ENCODE assay signal across 2 cellular contexts in the genomic region with DNA sequence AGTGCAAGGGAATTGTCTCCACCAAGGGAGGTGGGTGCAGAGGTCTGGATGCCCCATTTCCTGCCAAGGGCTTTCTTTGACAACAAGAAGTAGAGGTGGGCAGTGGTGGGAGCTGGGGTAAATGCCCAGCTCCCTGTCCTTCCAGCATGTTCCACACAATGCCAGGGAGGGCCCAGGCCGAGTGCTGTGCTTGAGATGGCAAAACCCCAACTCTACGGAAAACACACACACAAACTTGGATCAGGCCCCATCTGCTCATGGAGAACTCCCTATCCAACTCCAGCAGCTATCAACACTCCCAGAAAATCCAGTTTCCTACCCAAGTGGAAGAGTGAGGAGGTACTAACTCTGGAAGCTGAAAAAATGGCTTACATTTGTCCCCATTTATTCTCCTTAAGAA.
TF ChIP-seq lines count a peak whose summit lies in the region.

No MANE protein-coding gene starts in this region.

TF ChIP-seq in HepG2, 621 proteins besides CTCF, POLR2A, EP300 and RAD21:
- TF ChIP-seq ZNF850 (CRISPR knock-in tag; conservative IDR thresholded peaks at IDR 0.05) (no peak), HHEX (CRISPR knock-in tag; IDR thresholded peaks at IDR 0.05) (no peak), NR2F2 (IDR thresholded peaks at IDR 0.05; ENCODE audit: borderline replicate concordance, low read depth) (no peak), ZIK1 (CRISPR knock-in tag; IDR thresholded peaks at IDR 0.05; ENCODE audit: borderline replicate concordance, low read depth) (no peak)
- TF ChIP-seq, protein P1, sequence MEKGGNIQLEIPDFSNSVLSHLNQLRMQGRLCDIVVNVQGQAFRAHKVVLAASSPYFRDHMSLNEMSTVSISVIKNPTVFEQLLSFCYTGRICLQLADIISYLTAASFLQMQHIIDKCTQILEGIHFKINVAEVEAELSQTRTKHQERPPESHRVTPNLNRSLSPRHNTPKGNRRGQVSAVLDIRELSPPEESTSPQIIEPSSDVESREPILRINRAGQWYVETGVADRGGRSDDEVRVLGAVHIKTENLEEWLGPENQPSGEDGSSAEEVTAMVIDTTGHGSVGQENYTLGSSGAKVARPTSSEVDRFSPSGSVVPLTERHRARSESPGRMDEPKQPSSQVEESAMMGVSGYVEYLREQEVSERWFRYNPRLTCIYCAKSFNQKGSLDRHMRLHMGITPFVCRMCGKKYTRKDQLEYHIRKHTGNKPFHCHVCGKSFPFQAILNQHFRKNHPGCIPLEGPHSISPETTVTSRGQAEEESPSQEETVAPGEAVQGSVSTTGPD (CRISPR knock-in tag; IDR thresholded peaks at IDR 0.05), result no peak
TF ChIP-seq in HepG2: peak in this region for 0.

TF ChIP-seq in H1, 55 proteins besides CTCF, POLR2A, EP300 and RAD21:
- TF ChIP-seq JUN (IDR thresholded peaks at IDR 0.05; ENCODE audit: low read depth, low read length) (no peak), EGR1 (IDR thresholded peaks at IDR 0.05; ENCODE audit: borderline replicate concordance, low read depth, low read length) (no peak), BRCA1 (IDR thresholded peaks at IDR 0.05; ENCODE audit: low read depth, low read length) (no peak), SIRT6 (IDR thresholded peaks at IDR 0.05; ENCODE audit: low read length) (no peak), BCL11A (IDR thresholded peaks at IDR 0.05; ENCODE audit: low read depth in 2 of 2, low read length in 2 of 2) (no peak), ZNF274 (IDR thresholded peaks at IDR 0.05; ENCODE audit: borderline replicate concordance, extremely low read depth, low read length) (no peak), TAF7 (optimal IDR thresholded peaks at IDR 0.05; ENCODE audit: borderline replicate concordance, low read depth, low read length) (no peak), TEAD4 (IDR thresholded peaks at IDR 0.05; ENCODE audit: low read depth, low read length) (no peak), KDM4A (IDR thresholded peaks at IDR 0.05; ENCODE audit: low read depth, low read length, severe bottlenecking) (no peak), MAFK (IDR thresholded peaks at IDR 0.05; ENCODE audit: low read depth, low read length) (no peak)
- TF ChIP-seq, protein P2, sequence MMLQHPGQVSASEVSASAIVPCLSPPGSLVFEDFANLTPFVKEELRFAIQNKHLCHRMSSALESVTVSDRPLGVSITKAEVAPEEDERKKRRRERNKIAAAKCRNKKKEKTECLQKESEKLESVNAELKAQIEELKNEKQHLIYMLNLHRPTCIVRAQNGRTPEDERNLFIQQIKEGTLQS (IDR thresholded peaks at IDR 0.05; ENCODE audit: insufficient read depth, low read depth, low read length), result no peak
- TF ChIP-seq, protein P3, sequence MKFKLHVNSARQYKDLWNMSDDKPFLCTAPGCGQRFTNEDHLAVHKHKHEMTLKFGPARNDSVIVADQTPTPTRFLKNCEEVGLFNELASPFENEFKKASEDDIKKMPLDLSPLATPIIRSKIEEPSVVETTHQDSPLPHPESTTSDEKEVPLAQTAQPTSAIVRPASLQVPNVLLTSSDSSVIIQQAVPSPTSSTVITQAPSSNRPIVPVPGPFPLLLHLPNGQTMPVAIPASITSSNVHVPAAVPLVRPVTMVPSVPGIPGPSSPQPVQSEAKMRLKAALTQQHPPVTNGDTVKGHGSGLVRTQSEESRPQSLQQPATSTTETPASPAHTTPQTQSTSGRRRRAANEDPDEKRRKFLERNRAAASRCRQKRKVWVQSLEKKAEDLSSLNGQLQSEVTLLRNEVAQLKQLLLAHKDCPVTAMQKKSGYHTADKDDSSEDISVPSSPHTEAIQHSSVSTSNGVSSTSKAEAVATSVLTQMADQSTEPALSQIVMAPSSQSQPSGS (IDR thresholded peaks at IDR 0.05; ENCODE audit: low read length), result no peak
